28 cellular contexts compared by ENCODE assay signal in genomic region chr6:47345761-47346160, GRCh38.
"Had no signal": no experiment of that assay in that cellular context is flagged by ENCODE, and none has a peak within 500 bp of the region (broad histone marks: within the 10 kb centered on the region; RNA-seq: fewer than 3 reads in every experiment).

No MANE protein-coding gene starts in this region.

- H2AFZ ChIP-seq: neural progenitor cell, parathyroid adenoma had no signal

- H3K9ac ChIP-seq: neural progenitor cell, parathyroid adenoma had no signal

- H3K4me3 ChIP-seq: neural progenitor cell, ovary, psoas muscle, right lobe of liver, sigmoid colon, smooth muscle cell, spleen, suprapubic skin, testis, tibial artery, transverse colon, upper lobe of right lung, uterus had no signal

- H3K9me3 ChIP-seq: ovary, psoas muscle, right lobe of liver, sigmoid colon, spleen, suprapubic skin, testis, tibial artery, transverse colon, upper lobe of right lung, uterus had no signal

- H3K79me2 ChIP-seq: parathyroid adenoma had no signal

- DNase-seq: natural killer cell; occipital lobe; ovary; posterior cingulate gyrus; psoas muscle; right cardiac atrium; right lobe of liver; sigmoid colon; spleen; stimulated activated CD4-positive, alpha-beta T cell treated with anti-CD3 and anti-CD28 coated beads, Interleukin-12 subunit alpha, Interleukin-12 subunit beta, amount 100 ng/mL, for 4 hours; stimulated activated CD4-positive, alpha-beta T cell treated with anti-CD3 and anti-CD28 coated beads, Interleukin-1b, Interleukin-23, amount 100 ng/mL, for 48 hours; stimulated activated CD4-positive, alpha-beta T cell treated with anti-CD3 and anti-CD28 coated beads, Interleukin-4, amount 100 ng/mL, for 1 hour; stimulated activated CD4-positive, alpha-beta T cell treated with anti-CD3 and anti-CD28 coated beads, Interleukin-4, amount 100 ng/mL, for 4 hours; stimulated activated CD8-positive, alpha-beta memory T cell treated with anti-CD3 and anti-CD28 coated beads, Interleukin-4, amount 100 ng/mL, for 48 hours; stimulated activated naive CD4-positive, alpha-beta T cell; stimulated activated naive CD8-positive, alpha-beta T cell treated with anti-CD3 and anti-CD28 coated beads, Interleukin-15, amount 100 ng/mL, for 72 hours; stimulated activated naive CD8-positive, alpha-beta T cell treated with anti-CD3 and anti-CD28 coated beads, Interleukin-15, Interleukin-2, amounts not matched to agents 100 U/mL and 50 U/mL, for 24 hours; substantia nigra; testis; tibial artery; transverse colon; upper lobe of right lung; uterus had no signal

- H3K27me3 ChIP-seq: neural progenitor cell, ovary, right lobe of liver, sigmoid colon, spleen, suprapubic skin, testis, tibial artery, transverse colon, upper lobe of right lung, uterus had no signal

- H3K27ac ChIP-seq: neural progenitor cell, ovary, parathyroid adenoma, psoas muscle, right lobe of liver, sigmoid colon, spleen, suprapubic skin, testis, tibial artery, transverse colon, upper lobe of right lung, uterus had no signal

- H3K36me3 ChIP-seq: neural progenitor cell, ovary, right lobe of liver, sigmoid colon, spleen, suprapubic skin, tibial artery, transverse colon, upper lobe of right lung, uterus had no signal

- H3K4me1 ChIP-seq: neural progenitor cell, psoas muscle, right lobe of liver, sigmoid colon, suprapubic skin, testis, tibial artery, upper lobe of right lung had no signal

- H3K4me2 ChIP-seq: neural progenitor cell, smooth muscle cell had no signal

- ATAC-seq: natural killer cell; psoas muscle; right cardiac atrium; right lobe of liver; stimulated activated memory B cell treated with anti-CD40 and anti-IgM and Interleukin-4, amounts not matched to agents 10 μg/mL and 1 μg/mL and 100 μg/mL, for 72 hours; stimulated activated naive CD8-positive, alpha-beta T cell treated with anti-CD3 and anti-CD28 coated beads, Interleukin-15, amount 100 ng/mL, for 72 hours; stimulated activated naive CD8-positive, alpha-beta T cell treated with anti-CD3 and anti-CD28 coated beads, Interleukin-15, Interleukin-2, amounts not matched to agents 100 U/mL and 50 U/mL, for 24 hours; upper lobe of right lung had no signal
